Comparison of ENCODE assay signal across 26 cellular contexts in the genomic region with DNA sequence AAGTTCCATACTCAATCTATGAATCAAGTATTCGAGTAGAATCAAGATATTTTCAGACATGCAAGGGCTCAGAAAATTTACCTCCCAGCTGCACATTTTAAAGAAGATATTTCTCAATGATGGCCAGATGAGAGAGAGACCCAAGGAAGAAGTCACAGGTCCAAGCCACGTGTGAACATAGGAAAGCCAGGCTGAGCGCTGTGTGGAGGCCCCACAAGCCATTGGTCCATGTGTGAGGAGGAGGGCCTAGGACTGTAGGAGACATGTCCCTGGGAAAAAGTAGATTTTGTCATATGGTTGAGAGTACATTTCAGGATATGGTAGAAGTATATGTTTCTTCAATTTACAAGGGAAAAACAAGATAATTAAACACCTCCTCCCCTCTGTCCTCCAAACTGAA.
"Had no signal": no experiment of that assay in that cellular context is flagged by ENCODE, and none has a peak within 500 bp of the region (broad histone marks: within the 10 kb centered on the region; RNA-seq: fewer than 3 reads in every experiment).

No MANE protein-coding gene starts in this region.

- H3K4me3 ChIP-seq: coronary artery, esophagus squamous epithelium, gastrocnemius medialis, heart right ventricle, left lung, lower lobe of right lung, mucosa of descending colon had no signal

- H3K4me1 Mint-ChIP-seq: memory B cell had no signal

- H3K27me3 ChIP-seq: gastrocnemius medialis, heart right ventricle, left lung had no signal

- ATAC-seq: effector memory CD8-positive, alpha-beta T cell; esophagus mucosa; gastrocnemius medialis; heart right ventricle; left cardiac atrium; left lung; left ventricle myocardium superior; lower lobe of right lung; mucosa of descending colon had no signal

- H3K9me3 Mint-ChIP-seq: effector memory CD8-positive, alpha-beta T cell; endodermal cell; memory B cell had no signal

- H3K27me3 Mint-ChIP-seq: dendritic cell treated with granulocyte-macrophage colony-stimulating factor and Interleukin-4, amounts not matched to agents 40 ng/mL and 50 ng/mL, for 4 days had no signal

- FAIRE-seq: colon, islet of Langerhans, keratinocyte had no signal

- H3K9me3 ChIP-seq: esophagus squamous epithelium, gastrocnemius medialis, heart right ventricle, left lung, lower lobe of right lung, mucosa of descending colon had no signal

- H3K27ac Mint-ChIP-seq: dendritic cell treated with granulocyte-macrophage colony-stimulating factor and Interleukin-4, amounts not matched to agents 40 ng/mL and 50 ng/mL, for 4 days; effector memory CD8-positive, alpha-beta T cell; endodermal cell; memory B cell had no signal

- H3K27ac ChIP-seq: coronary artery, epithelial cell of prostate, esophagus squamous epithelium, gastrocnemius medialis, heart right ventricle, left lung, lower lobe of right lung had no signal

- H3K4me1 ChIP-seq: gastrocnemius medialis, lower lobe of right lung had no signal

- DNase-seq: effector CD8-positive, alpha-beta T cell; effector memory CD8-positive, alpha-beta T cell; endodermal cell; erythroblast; esophagus squamous epithelium; foreskin fibroblast; foreskin melanocyte; gastrocnemius medialis; glutamatergic neuron; head of caudate nucleus; heart right ventricle; hippocampal formation; left cardiac atrium; left lung; left ventricle myocardium superior; lower lobe of right lung; mesendoderm; mucosa of descending colon had no signal

- H3K36me3 ChIP-seq: esophagus squamous epithelium, gastrocnemius medialis, heart right ventricle, left lung, lower lobe of right lung had no signal

- H3K4me3 Mint-ChIP-seq: dendritic cell treated with granulocyte-macrophage colony-stimulating factor and Interleukin-4, amounts not matched to agents 40 ng/mL and 50 ng/mL, for 4 days; effector memory CD8-positive, alpha-beta T cell; endodermal cell; memory B cell had no signal
